In genomic region chr11:59556883-59557205, GRCh38 we compare ENCODE assay signal across 1 cellular context.
TF ChIP-seq lines count a peak whose summit lies in the region.

No MANE protein-coding gene starts in this region.

TF ChIP-seq in IMR-90, 13 proteins besides CTCF, POLR2A, EP300 and RAD21 (continued from another document):
- TF ChIP-seq, protein P1, sequence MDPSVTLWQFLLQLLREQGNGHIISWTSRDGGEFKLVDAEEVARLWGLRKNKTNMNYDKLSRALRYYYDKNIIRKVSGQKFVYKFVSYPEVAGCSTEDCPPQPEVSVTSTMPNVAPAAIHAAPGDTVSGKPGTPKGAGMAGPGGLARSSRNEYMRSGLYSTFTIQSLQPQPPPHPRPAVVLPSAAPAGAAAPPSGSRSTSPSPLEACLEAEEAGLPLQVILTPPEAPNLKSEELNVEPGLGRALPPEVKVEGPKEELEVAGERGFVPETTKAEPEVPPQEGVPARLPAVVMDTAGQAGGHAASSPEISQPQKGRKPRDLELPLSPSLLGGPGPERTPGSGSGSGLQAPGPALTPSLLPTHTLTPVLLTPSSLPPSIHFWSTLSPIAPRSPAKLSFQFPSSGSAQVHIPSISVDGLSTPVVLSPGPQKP (IDR thresholded peaks at IDR 0.05; ENCODE audit: borderline replicate concordance, low read depth, low read length), result no peak
- TF ChIP-seq NFE2L2 (IDR thresholded peaks at IDR 0.05; ENCODE audit: low read depth, low read length) (no peak), MXI1 (IDR thresholded peaks at IDR 0.05; ENCODE audit: borderline replicate concordance, low read depth, low read length) (no peak), MAFK (IDR thresholded peaks at IDR 0.05; ENCODE audit: low read depth, low read length) (no peak), CHD1 (IDR thresholded peaks at IDR 0.05; ENCODE audit: low read depth, low read length) (no peak), BHLHE40 (IDR thresholded peaks at IDR 0.05; ENCODE audit: low read depth, low read length) (no peak; the same call in 1 of the 2 replicates), RFX5 (IDR thresholded peaks at IDR 0.05; ENCODE audit: low read depth, low read length) (no peak), RCOR1 (IDR thresholded peaks at IDR 0.05; ENCODE audit: insufficient replicate concordance, low read length) (no peak), CEBPB (IDR thresholded peaks at IDR 0.05; ENCODE audit: low read depth, low read length) (no peak)
- TF ChIP-seq, protein P2, sequence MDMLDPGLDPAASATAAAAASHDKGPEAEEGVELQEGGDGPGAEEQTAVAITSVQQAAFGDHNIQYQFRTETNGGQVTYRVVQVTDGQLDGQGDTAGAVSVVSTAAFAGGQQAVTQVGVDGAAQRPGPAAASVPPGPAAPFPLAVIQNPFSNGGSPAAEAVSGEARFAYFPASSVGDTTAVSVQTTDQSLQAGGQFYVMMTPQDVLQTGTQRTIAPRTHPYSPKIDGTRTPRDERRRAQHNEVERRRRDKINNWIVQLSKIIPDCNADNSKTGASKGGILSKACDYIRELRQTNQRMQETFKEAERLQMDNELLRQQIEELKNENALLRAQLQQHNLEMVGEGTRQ (IDR thresholded peaks at IDR 0.05; ENCODE audit: low read depth, low read length), result no peak
